23 cellular contexts compared by ENCODE assay signal in the genomic region with DNA sequence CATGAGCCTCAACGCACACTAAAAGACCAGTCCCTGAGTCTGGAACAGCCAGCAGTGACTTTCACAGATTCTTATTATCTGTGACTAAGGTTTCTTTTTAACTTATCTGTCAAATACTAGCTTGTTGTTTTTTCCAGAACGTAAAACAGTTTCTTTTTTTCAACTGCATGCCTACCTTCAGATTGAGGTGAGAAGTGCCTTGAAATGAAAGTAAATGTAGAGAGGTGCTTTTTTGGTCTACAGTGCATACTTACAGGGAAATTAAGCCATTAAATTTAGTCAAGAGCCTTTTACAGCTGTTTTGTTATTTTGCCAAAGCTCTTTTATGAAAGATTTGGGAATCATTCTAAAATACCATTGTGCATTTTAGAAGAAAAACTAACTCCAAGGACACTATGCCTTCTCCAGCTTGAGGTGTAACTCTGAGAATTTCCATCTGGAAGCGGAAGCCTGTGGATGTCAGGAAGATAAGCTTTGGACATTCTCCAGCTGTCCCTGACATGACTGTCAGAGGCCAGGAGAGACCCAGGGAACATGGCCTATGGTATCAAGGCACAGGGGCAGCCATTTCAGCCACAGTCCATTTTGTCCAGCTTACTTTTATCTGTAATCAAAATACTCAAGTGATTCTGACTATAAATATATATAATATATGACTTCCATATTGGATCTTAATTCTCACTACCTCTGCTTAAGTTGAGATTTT.
DNase-seq lines count a peak whose midpoint lies in the region; TF ChIP-seq lines count a peak whose summit lies in the region.
"Had no signal": no experiment of that assay in that cellular context is flagged by ENCODE, and none has a peak within 500 bp of the region (broad histone marks: within the 10 kb centered on the region; RNA-seq: fewer than 3 reads in every experiment).

No MANE protein-coding gene starts in this region.

- no peaks in the 10 kb centered on the region for H3K27me3 Mint-ChIP-seq in nephron progenitor cell (ENCODE audit: low read depth, poor library complexity)

- H3K4me1 ChIP-seq in HEK293 (ENCODE audit: control insufficient read depth, insufficient read depth, low read length) (peaks cover 2% of the 10 kb centered on the region; the same call in 1 of the 2 replicates), duodenal mucosa (ENCODE audit: control insufficient read depth in 1 of 2, insufficient read depth in 2 of 2, low read length in 2 of 2) (peaks cover 0 to 9% of the 10 kb centered on the region in 2 donors), testis (peaks cover 20% of the 10 kb centered on the region)
- H3K4me1 ChIP-seq: foreskin keratinocyte had no signal

- H3K36me3 ChIP-seq in HEK293 (ENCODE audit: control insufficient read depth in 2 of 2, insufficient read depth in 1 of 2, low read length in 2 of 2) (no peaks in the 10 kb centered on the region), duodenal mucosa (ENCODE audit: control insufficient read depth in 1 of 2, insufficient read depth in 2 of 2, low read length in 2 of 2) (no peaks in the 10 kb centered on the region), testis (ENCODE audit: low read depth, missing control alignments) (no peaks in the 10 kb centered on the region)
- H3K36me3 ChIP-seq: ovary, upper lobe of left lung had no signal

- H3K36me3 Mint-ChIP-seq in nephron progenitor cell (ENCODE audit: low read depth): no peaks in the 10 kb centered on the region
- H3K36me3 Mint-ChIP-seq: activated naive CD8-positive, alpha-beta T cell treated with anti-CD3 and anti-CD28 coated beads for 36 hours; CD14-positive monocyte had no signal

- H3K9ac ChIP-seq in duodenal mucosa (ENCODE audit: low read depth in 1 of 2, low read length in 2 of 2): no peak overlapping the region

- CTCF ChIA-PET in HEK293 (lab: Yijun Ruan, JAX): interaction anchor here (1.5 to 3.1 kb wide), 2 partner anchors 8 to 246 kb away, joined by 3 to 17 read pairs; no protein-coding TSS in a partner anchor
- CTCF ChIA-PET in RWPE1 (lab: Yijun Ruan, JAX): no interaction called here

- 32 to 40% methylated on average over 3 of the region's 3 CpGs for WGBS in testis, 2 donors

- H3K4me1 Mint-ChIP-seq in nephron progenitor cell: peaks cover 35% of the 10 kb centered on the region

- no peak overlapping the region for H3K27ac ChIP-seq in HEK293 (ENCODE audit: extremely low read depth, low read depth, low read length)
- peak overlapping the region; percentile 12 for H3K27ac ChIP-seq in duodenal mucosa (ENCODE audit: low read depth, low read length)
- H3K27ac ChIP-seq in testis: peak overlapping the region; percentile 20 to 36
- H3K27ac ChIP-seq in RWPE1: no peak overlapping the region
- H3K27ac ChIP-seq: coronary artery, foreskin keratinocyte, ovary, SK-N-MC had no signal

- H3K4me3 Mint-ChIP-seq in nephron progenitor cell: no peak overlapping the region
- H3K4me3 Mint-ChIP-seq: activated naive CD8-positive, alpha-beta T cell treated with anti-CD3 and anti-CD28 coated beads for 36 hours; activated T-helper 1 cell treated with anti-CD3 and anti-CD28 coated beads, Interleukin-12 subunit alpha, Interleukin-12 subunit beta, Interleukin-2, Interleukin-4 antibody, amounts not matched to agents 30 ng/mL and 10 ng/mL and 1 ng/mL, durations not matched to agents 14 hours and 24 hours and 36 hours; CD14-positive monocyte; stimulated activated naive CD8-positive, alpha-beta T cell treated with anti-CD3 and anti-CD28 coated beads, Interleukin-15, Interleukin-2, amounts not matched to agents 100 ng/mL and 50 ng/mL, for 24 hours had no signal

- H3K9me3 ChIP-seq in HEK293 (ENCODE audit: control insufficient read depth, insufficient read depth, low read depth, low read length) (no peaks in the 10 kb centered on the region), duodenal mucosa (ENCODE audit: control insufficient read depth in 1 of 2, low read length in 2 of 2) (no peaks in the 10 kb centered on the region), testis (no peaks in the 10 kb centered on the region)
- H3K9me3 ChIP-seq: ovary, upper lobe of left lung had no signal

- peaks cover under 1% of the 10 kb centered on the region for H3K9me3 Mint-ChIP-seq in nephron progenitor cell
- H3K9me3 Mint-ChIP-seq: activated naive CD8-positive, alpha-beta T cell treated with anti-CD3 and anti-CD28 coated beads for 36 hours; activated T-helper 1 cell treated with anti-CD3 and anti-CD28 coated beads, Interleukin-12 subunit alpha, Interleukin-12 subunit beta, Interleukin-2, Interleukin-4 antibody, amounts not matched to agents 30 ng/mL and 10 ng/mL and 1 ng/mL, durations not matched to agents 14 hours and 24 hours and 36 hours; stimulated activated naive CD8-positive, alpha-beta T cell treated with anti-CD3 and anti-CD28 coated beads, Interleukin-15, Interleukin-2, amounts not matched to agents 100 ng/mL and 50 ng/mL, for 24 hours had no signal

- no peak overlapping the region for H3K27ac Mint-ChIP-seq in nephron progenitor cell
- H3K27ac Mint-ChIP-seq: activated naive CD8-positive, alpha-beta T cell treated with anti-CD3 and anti-CD28 coated beads for 36 hours; activated T-helper 1 cell treated with anti-CD3 and anti-CD28 coated beads, Interleukin-12 subunit alpha, Interleukin-12 subunit beta, Interleukin-2, Interleukin-4 antibody, amounts not matched to agents 30 ng/mL and 10 ng/mL and 1 ng/mL, durations not matched to agents 14 hours and 24 hours and 36 hours; CD14-positive monocyte; stimulated activated naive CD8-positive, alpha-beta T cell treated with anti-CD3 and anti-CD28 coated beads, Interleukin-15, Interleukin-2, amounts not matched to agents 100 ng/mL and 50 ng/mL, for 24 hours had no signal

- peak; percentile 83 for DNase-seq in left kidney (ENCODE audit: low read depth, low spot score)
- no peak for DNase-seq in testis
- DNase-seq in RWPE1 (ENCODE audit: low spot score): no peak
- no peak for DNase-seq in HUDEP-2 (lab: John Stamatoyannopoulos, UW; ENCODE audit: unreplicated experiment in 76 of 76)
- DNase-seq in nephron progenitor cell: no peak
- DNase-seq: activated CD4-positive, CD25-positive, alpha-beta regulatory T cell treated with anti-CD3 and anti-CD28 coated beads, Interleukin-2, amount 50 U/mL, for 72 hours; activated naive CD8-positive, alpha-beta T cell treated with anti-CD3 and anti-CD28 coated beads for 36 hours; DMS 273 treated with DMSO at 0.1 percent for 48 hours; foreskin keratinocyte; NCI-H1694 treated with DMSO at 0.1 percent for 48 hours; NCI-H226; NCI-H82; ovary; stimulated activated CD4-positive, alpha-beta T cell treated with anti-CD3 and anti-CD28 coated beads, Interleukin-2, amount 100 ng/mL, for 24 hours; upper lobe of left lung had no signal

- no peaks in the 10 kb centered on the region for H3K27me3 ChIP-seq in duodenal mucosa (ENCODE audit: control insufficient read depth in 1 of 2, insufficient read depth in 2 of 2, low read length in 2 of 2)
- H3K27me3 ChIP-seq in testis: no peaks in the 10 kb centered on the region
- H3K27me3 ChIP-seq: foreskin keratinocyte, ovary, upper lobe of left lung had no signal

- intact Hi-C loops in testis (cut with DNase I; ENCODE audit: low total_unique reads): no loop called here

- no peak for TF ChIP-seq POLR2A in testis (IDR thresholded peaks at IDR 0.05)

- no peak for TF ChIP-seq CTCF in HEK293 (tag by site-specific recombination; IDR thresholded peaks at IDR 0.05)
- TF ChIP-seq CTCF in testis (IDR thresholded peaks at IDR 0.05): no peak
- no peak for TF ChIP-seq CTCF in RWPE1 (conservative IDR thresholded peaks at IDR 0.05; ENCODE audit: low read depth)
- TF ChIP-seq CTCF in nephron progenitor cell (IDR thresholded peaks at IDR 0.05): no peak

- H3K4me3 ChIP-seq in HEK293 (ENCODE audit: low read depth, low read length) (no peak overlapping the region), duodenal mucosa (ENCODE audit: low read depth in 1 of 2, low read length in 2 of 2) (no peak overlapping the region), testis (no peak overlapping the region)
- H3K4me3 ChIP-seq: coronary artery, lung, ovary, SK-N-MC, upper lobe of left lung had no signal

- POLR2A ChIA-PET in HEK293 (lab: Yijun Ruan, JAX): no interaction called here
- POLR2A ChIA-PET in RWPE1 (lab: Yijun Ruan, JAX; ENCODE audit: low non-redundant PET): no interaction called here

TF ChIP-seq in HEK293, 187 proteins besides CTCF, POLR2A, EP300 and RAD21:
- TF ChIP-seq ZSCAN23 (tag by site-specific recombination; IDR thresholded peaks at IDR 0.05) (no peak), ZNF341 (tag by site-specific recombination; IDR thresholded peaks at IDR 0.05; ENCODE audit: low read depth) (0 out of 2 replicates have a peak, but pooled peaks have one; percentile 18)
TF ChIP-seq in HEK293: peak in this region for 1.

Comparison
In these comparisons a context has a peak if more than half of its experiments do, and no peak if none do; other contexts are left out.
1. H3K27ac ChIP-seq: peak in duodenal mucosa (single experiment) and testis (2 of 2); none in HEK293 (single experiment) and RWPE1 (single experiment).